Comparison of ENCODE assay signal across 15 cellular contexts in the genomic region with DNA sequence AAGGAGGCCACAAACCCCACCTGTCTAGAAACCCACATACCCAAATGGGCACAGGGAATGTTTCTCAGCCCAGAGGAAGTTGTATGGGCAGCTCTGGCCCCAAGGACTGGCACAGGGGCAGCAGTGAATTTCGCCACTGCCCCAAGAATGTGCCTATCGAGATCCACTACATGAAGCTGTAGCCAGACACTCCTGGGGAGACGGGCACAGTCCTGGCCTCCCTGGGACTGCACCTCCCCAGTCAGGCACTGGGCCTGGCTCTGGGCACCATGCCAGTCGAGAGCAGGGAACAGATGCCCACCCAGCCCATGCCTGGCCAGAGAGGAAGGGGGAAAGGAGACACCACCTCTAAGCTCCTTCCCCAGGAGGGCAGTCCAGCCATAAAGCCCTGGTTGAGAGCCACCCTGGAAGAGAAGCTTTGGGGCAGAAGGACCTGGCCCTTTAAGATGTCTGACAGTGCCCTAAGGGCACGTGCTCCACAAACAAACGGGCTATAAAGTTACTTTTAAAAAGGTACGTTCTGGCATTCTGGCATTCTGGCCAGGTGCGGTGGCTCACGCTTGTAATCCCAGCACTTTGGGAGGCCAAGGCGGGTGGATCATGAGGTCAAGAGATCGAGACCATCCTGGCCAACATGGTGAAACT. TPM values are rescaled to one million over a fixed set of nuclear protein-coding genes. Genes with fewer than 3 reads are reported as not detected.
A peak's percentile ranks its signal among the peaks of the same experiment; 100 is the strongest.
DNase-seq lines count a peak whose midpoint lies in the region; ATAC-seq, FAIRE-seq and TF ChIP-seq lines count a peak whose summit lies in the region.
"Had no signal": no experiment of that assay in that cellular context is flagged by ENCODE, and none has a peak within 500 bp of the region (broad histone marks: within the 10 kb centered on the region; RNA-seq: fewer than 3 reads in every experiment).

No MANE protein-coding gene starts in this region.

- H3K27me3 ChIP-seq in endothelial cell of umbilical vein (ENCODE audit: control insufficient read depth in 2 of 2, insufficient read depth in 2 of 2, low read length in 2 of 2) (no peaks in the 10 kb centered on the region), subcutaneous abdominal adipose tissue (ENCODE audit: control insufficient read depth in 5 of 5, insufficient read depth in 4 of 5, low read length in 5 of 5) (no peaks in the 10 kb centered on the region), GM23338 (ENCODE audit: insufficient read depth) (no peaks in the 10 kb centered on the region)
- H3K27me3 ChIP-seq: BE2C, testis had no signal

- H3K27ac Mint-ChIP-seq in mesothelial cell of epicardium (peak overlapping the region; percentile 64), GM23338 (no peak overlapping the region), natural killer cell (no peak overlapping the region)
- no peak overlapping the region for H3K27ac Mint-ChIP-seq in stimulated activated effector memory CD8-positive, alpha-beta T cell treated with anti-CD3 and anti-CD28 coated beads, Interleukin-12 subunit alpha, Interleukin-12 subunit beta, amount 100 ng/mL, for 72 hours
- H3K27ac Mint-ChIP-seq: activated CD4-positive, alpha-beta memory T cell treated with anti-CD3 and anti-CD28 coated beads, Interleukin-2, amount 10 ng/mL, durations not matched to agents 7 days and 5 days had no signal

- H3K79me2 ChIP-seq in endothelial cell of umbilical vein (ENCODE audit: control insufficient read depth, insufficient read depth, low read length) (no peaks in the 10 kb centered on the region), GM23338 (replicated peaks; ENCODE audit: insufficient read depth) (no peaks in the 10 kb centered on the region)

- H3K9me3 ChIP-seq in endothelial cell of umbilical vein (replicated peaks; ENCODE audit: control insufficient read depth, insufficient read depth, low read length): no peaks in the 10 kb centered on the region
- no peaks in the 10 kb centered on the region for H3K9me3 ChIP-seq in subcutaneous abdominal adipose tissue (ENCODE audit: control insufficient read depth in 5 of 5, low read length in 5 of 5)
- H3K9me3 ChIP-seq: BE2C, testis had no signal

- BruUV-seq in endothelial cell of umbilical vein (replicated peaks; lab: Mats Ljungman, UMichigan): no TSS peak

- no peak for ATAC-seq in stimulated activated effector memory CD8-positive, alpha-beta T cell treated with anti-CD3 and anti-CD28 coated beads, Interleukin-12 subunit alpha, Interleukin-12 subunit beta, amount 100 ng/mL, for 72 hours
- no peak for ATAC-seq in GM23338
- no peak for ATAC-seq in natural killer cell

- no peaks in the 10 kb centered on the region for H3K27me3 Mint-ChIP-seq in mesothelial cell of epicardium (ENCODE audit: low read depth)
- H3K27me3 Mint-ChIP-seq in GM23338 (ENCODE audit: insufficient read depth, low read depth, poor library complexity): peaks cover 9% of the 10 kb centered on the region
- H3K27me3 Mint-ChIP-seq in natural killer cell (ENCODE audit: low read depth in 2 of 2): peaks cover 0 to 4% of the 10 kb centered on the region in 2 donors

- intact Hi-C loops in endothelial cell of umbilical vein (cut with micrococcal nuclease) (loop anchor here (1.0 to 2.0 kb wide), 2 partner anchors 8 to 14 kb away; no protein-coding TSS in a partner anchor), natural killer cell (cut with micrococcal nuclease) (no loop called here)

- no peak for TF ChIP-seq RAD21 in Ishikawa (IDR thresholded peaks at IDR 0.05; ENCODE audit: low read depth)

- no peak for DNase-seq in endothelial cell of umbilical vein (ENCODE audit: low read depth, low spot score)
- no peak for DNase-seq in mesothelial cell of epicardium (ENCODE audit: low spot score in 2 of 2, unreplicated experiment in 2 of 2)
- DNase-seq in NCI-H526 (lab: John Stamatoyannopoulos, UW): no peak
- DNase-seq in stimulated activated effector memory CD8-positive, alpha-beta T cell treated with anti-CD3 and anti-CD28 coated beads, Interleukin-12 subunit alpha, Interleukin-12 subunit beta, amount 100 ng/mL, for 72 hours (ENCODE audit: low spot score in 2 of 2): no peak
- DNase-seq in GM23338 (ENCODE audit: low spot score): no peak
- no peak for DNase-seq in natural killer cell
- DNase-seq: activated CD4-positive, alpha-beta memory T cell treated with anti-CD3 and anti-CD28 coated beads, Interleukin-2, amount 10 ng/mL, durations not matched to agents 7 days and 5 days; activated effector memory CD4-positive, alpha-beta T cell treated with Interleukin-2 at 50 U/mL for 16 hours; BE2C; effector memory CD4-positive, alpha-beta T cell; testis had no signal

- no peaks in the 10 kb centered on the region for H3K9me3 Mint-ChIP-seq in mesothelial cell of epicardium
- no peaks in the 10 kb centered on the region for H3K9me3 Mint-ChIP-seq in stimulated activated effector memory CD8-positive, alpha-beta T cell treated with anti-CD3 and anti-CD28 coated beads, Interleukin-12 subunit alpha, Interleukin-12 subunit beta, amount 100 ng/mL, for 72 hours
- no peaks in the 10 kb centered on the region; the same call in 2 of the 3 replicates for H3K9me3 Mint-ChIP-seq in GM23338
- H3K9me3 Mint-ChIP-seq in natural killer cell: no peaks in the 10 kb centered on the region
- H3K9me3 Mint-ChIP-seq: activated CD4-positive, alpha-beta memory T cell treated with anti-CD3 and anti-CD28 coated beads, Interleukin-2, amount 10 ng/mL, durations not matched to agents 7 days and 5 days; nephron had no signal

- no peak overlapping the region for H3K4me3 ChIP-seq in endothelial cell of umbilical vein (replicated peaks in 1 of 3; ENCODE audit: insufficient read depth in 1 of 3, low read depth in 1 of 3, low read length in 3 of 3)
- H3K4me3 ChIP-seq in subcutaneous abdominal adipose tissue (ENCODE audit: low read depth in 1 of 5, low read length in 5 of 5): peak overlapping the region in 2 of 5 donors; percentile 16 to 23
- H3K4me3 ChIP-seq in GM23338: no peak overlapping the region
- H3K4me3 ChIP-seq: testis had no signal

- dilution Hi-C loops in endothelial cell of umbilical vein (cut with MboI; ENCODE audit: extremely low pct_ligation_motif_present, low sequenced_read_pairs): no loop called here

- H3K36me3 Mint-ChIP-seq in mesothelial cell of epicardium (peaks cover 9% of the 10 kb centered on the region), GM23338 (ENCODE audit: low read depth) (no peaks in the 10 kb centered on the region; the same call in 1 of the 3 replicates), natural killer cell (no peaks in the 10 kb centered on the region)
- H3K36me3 Mint-ChIP-seq in stimulated activated effector memory CD8-positive, alpha-beta T cell treated with anti-CD3 and anti-CD28 coated beads, Interleukin-12 subunit alpha, Interleukin-12 subunit beta, amount 100 ng/mL, for 72 hours: no peaks in the 10 kb centered on the region

- H2AFZ ChIP-seq in endothelial cell of umbilical vein (ENCODE audit: low read depth, low read length) (no peak overlapping the region), GM23338 (no peak overlapping the region)

- no peak for TF ChIP-seq POLR2A in endothelial cell of umbilical vein (IDR thresholded peaks at IDR 0.05; ENCODE audit: low read depth, low read length)

- H3K4me2 ChIP-seq in endothelial cell of umbilical vein (ENCODE audit: insufficient read depth, low read length) (peak overlapping the region; percentile 16), GM23338 (no peak overlapping the region)

- CTCF ChIA-PET in endothelial cell of umbilical vein (lab: Charles Lee): interaction anchor here (0.8 to 2.7 kb wide), 7 partner anchors 9 to 34 kb away, joined by 3 to 17 read pairs (median 4); partner anchors contain the start of gene ADCY6

- peak overlapping the region; percentile 69 for H3K27ac ChIP-seq in endothelial cell of umbilical vein (ENCODE audit: insufficient read depth, low read depth, low read length)
- H3K27ac ChIP-seq in subcutaneous abdominal adipose tissue (ENCODE audit: low read depth, low read length): peak overlapping the region; percentile 63
- H3K27ac ChIP-seq in GM23338 (ENCODE audit: low read depth): no peak overlapping the region

- H3K9ac ChIP-seq in endothelial cell of umbilical vein (replicated peaks; ENCODE audit: extremely low read depth, insufficient read depth, low read length): peak overlapping the region; percentile 27
- peak overlapping the region in 3 of 5 donors; percentile 53 to 72 (median 56) for H3K9ac ChIP-seq in subcutaneous abdominal adipose tissue (ENCODE audit: low read length in 5 of 5)

- TF ChIP-seq EP300 in Ishikawa (IDR thresholded peaks at IDR 0.05; ENCODE audit: borderline replicate concordance): no peak

- H3K9me2 ChIP-seq in GM23338 (ENCODE audit: insufficient read depth): no peaks in the 10 kb centered on the region

- no peak for FAIRE-seq in endothelial cell of umbilical vein (lab: Jason Lieb, UNC)
- FAIRE-seq: GM12892 had no signal

- H3K36me3 ChIP-seq in endothelial cell of umbilical vein (ENCODE audit: control insufficient read depth in 2 of 2, extremely low read depth in 1 of 2, insufficient read depth in 2 of 2, low read length in 2 of 2) (peaks cover 2 to 18% of the 10 kb centered on the region in 2 experiments), subcutaneous abdominal adipose tissue (ENCODE audit: control insufficient read depth in 5 of 5, insufficient read depth in 5 of 5, low read length in 5 of 5) (peaks cover 0 to 46% (median 40%) of the 10 kb centered on the region in 5 donors), GM23338 (ENCODE audit: insufficient read depth) (no peaks in the 10 kb centered on the region)
- H3K36me3 ChIP-seq: BE2C had no signal

- no peaks in the 10 kb centered on the region for H3K9me1 ChIP-seq in endothelial cell of umbilical vein (replicated peaks; ENCODE audit: control insufficient read depth, extremely low read depth, insufficient read depth, low read length)

- H3K4me1 ChIP-seq in endothelial cell of umbilical vein (ENCODE audit: control insufficient read depth, extremely low read depth, insufficient read depth, low read length): peaks cover 16% of the 10 kb centered on the region
- peaks cover 0 to 77% (median 46%) of the 10 kb centered on the region in 5 donors for H3K4me1 ChIP-seq in subcutaneous abdominal adipose tissue (ENCODE audit: control insufficient read depth in 5 of 5, insufficient read depth in 5 of 5, low read length in 5 of 5)
- peaks cover 9% of the 10 kb centered on the region for H3K4me1 ChIP-seq in GM23338 (ENCODE audit: insufficient read depth)
- H3K4me1 ChIP-seq: BE2C had no signal

- H3K4me1 Mint-ChIP-seq in mesothelial cell of epicardium: peaks cover 3% of the 10 kb centered on the region
- no peaks in the 10 kb centered on the region for H3K4me1 Mint-ChIP-seq in stimulated activated effector memory CD8-positive, alpha-beta T cell treated with anti-CD3 and anti-CD28 coated beads, Interleukin-12 subunit alpha, Interleukin-12 subunit beta, amount 100 ng/mL, for 72 hours
- H3K4me1 Mint-ChIP-seq in GM23338: peaks cover 20% of the 10 kb centered on the region
- H3K4me1 Mint-ChIP-seq in natural killer cell: no peaks in the 10 kb centered on the region
- H3K4me1 Mint-ChIP-seq: activated CD4-positive, alpha-beta memory T cell treated with anti-CD3 and anti-CD28 coated beads, Interleukin-2, amount 10 ng/mL, durations not matched to agents 7 days and 5 days had no signal

- H4K20me1 ChIP-seq in endothelial cell of umbilical vein (replicated peaks; ENCODE audit: control insufficient read depth, extremely low read depth, insufficient read depth, low read length) (no peaks in the 10 kb centered on the region), GM23338 (replicated peaks; ENCODE audit: insufficient read depth) (no peaks in the 10 kb centered on the region)

- TF ChIP-seq CTCF in endothelial cell of umbilical vein (IDR thresholded peaks at IDR 0.05; ENCODE audit: extremely low read depth in 1 of 2, insufficient read depth in 1 of 2, low read depth in 1 of 2, low read length in 2 of 2) (no peak), mesothelial cell of epicardium (IDR thresholded peaks at IDR 0.05; ENCODE audit: unreplicated experiment) (no peak), GM23338 (conservative IDR thresholded peaks at IDR 0.05; ENCODE audit: low read depth in 2 of 2) (no peak), natural killer cell (IDR thresholded peaks at IDR 0.05) (no peak)

- H3K4me3 Mint-ChIP-seq in mesothelial cell of epicardium: no peak overlapping the region
- H3K4me3 Mint-ChIP-seq in stimulated activated effector memory CD8-positive, alpha-beta T cell treated with anti-CD3 and anti-CD28 coated beads, Interleukin-12 subunit alpha, Interleukin-12 subunit beta, amount 100 ng/mL, for 72 hours: no peak overlapping the region
- no peak overlapping the region for H3K4me3 Mint-ChIP-seq in GM23338
- H3K4me3 Mint-ChIP-seq in natural killer cell: no peak overlapping the region
- H3K4me3 Mint-ChIP-seq: activated CD4-positive, alpha-beta memory T cell treated with anti-CD3 and anti-CD28 coated beads, Interleukin-2, amount 10 ng/mL, durations not matched to agents 7 days and 5 days; nephron had no signal

- no peaks in the 10 kb centered on the region for H3F3A ChIP-seq in GM23338 (replicated peaks; ENCODE audit: low read depth)

- POLR2A ChIA-PET in endothelial cell of umbilical vein (lab: Charles Lee): interaction anchor here (0.8 kb wide), 1 partner anchor 10 kb away, joined by 3 read pairs; no protein-coding TSS in a partner anchor

RNA-seq across cellular contexts. Expression of gene ADCY6, which starts 8.4 kb away (rescaled TPM):
- total RNA-seq in endothelial cell of umbilical vein (43.3 and 46.2 TPM in 2 replicates), mesothelial cell of epicardium (65.4 to 69.2 TPM (median 66.1 TPM) in 3 replicates), natural killer cell (1 to 10 TPM in 1 of 3 donors, under 1 TPM in 2; 0.20 to 1.1 (median 0.31) TPM)
- polyA plus RNA-seq in endothelial cell of umbilical vein (37.0 and 38.7 TPM in 2 replicates), GM23338 (2016; fragmentation: Nextera tagmentation; extraction: Ambion mirVana) (1.0 and 1.3 TPM in 2 replicates)
- polyA plus RNA-seq in endothelial cell of umbilical vein (2011; cell fraction: cytosol; rRNA removed): 21.6 and 23.9 TPM in 2 replicates
- polyA plus RNA-seq in endothelial cell of umbilical vein (2011; cell fraction: nucleus; rRNA removed): 130 and 157 TPM in 2 replicates
- polyA plus RNA-seq in endothelial cell of umbilical vein (2012): 24.1 and 39.1 TPM in 2 replicates
- polyA minus RNA-seq in endothelial cell of umbilical vein: 68.8 and 77.8 TPM in 2 replicates
- polyA minus RNA-seq in endothelial cell of umbilical vein (2011; cell fraction: cytosol; rRNA and poly(A)+ RNA removed): 35.4 TPM
- polyA minus RNA-seq in endothelial cell of umbilical vein (2011; cell fraction: nucleus; rRNA and poly(A)+ RNA removed): 36.8 and 52.4 TPM in 2 replicates
- 11.8 and 16.5 TPM in 2 replicates for total RNA-seq in GM23338 (2014; rRNA removed; shearing (Covaris generic))

RNA-seq across cellular contexts. Expression of gene CACNB3, which starts 37.8 kb away (rescaled TPM):
- total RNA-seq in endothelial cell of umbilical vein (61.8 and 64.2 TPM in 2 replicates), mesothelial cell of epicardium (107 to 114 TPM (median 113 TPM) in 3 replicates), natural killer cell (10 to 100 TPM in 2 of 3 donors, 1 to 10 TPM in 1; 7.2 to 12.4 (median 12.2) TPM)
- polyA plus RNA-seq in endothelial cell of umbilical vein (37.4 and 46.1 TPM in 2 replicates), GM23338 (2016; fragmentation: Nextera tagmentation; extraction: Ambion mirVana) (6.2 and 6.3 TPM in 2 replicates)
- polyA plus RNA-seq in endothelial cell of umbilical vein (2011; cell fraction: cytosol; rRNA removed): 30.0 and 36.5 TPM in 2 replicates
- polyA plus RNA-seq in endothelial cell of umbilical vein (2011; cell fraction: nucleus; rRNA removed): 156 and 189 TPM in 2 replicates
- polyA plus RNA-seq in endothelial cell of umbilical vein (2012): 66.0 and 66.8 TPM in 2 replicates
- polyA minus RNA-seq in endothelial cell of umbilical vein: 37.7 and 48.5 TPM in 2 replicates
- 5.2 TPM for polyA minus RNA-seq in endothelial cell of umbilical vein (2011; cell fraction: cytosol; rRNA and poly(A)+ RNA removed)
- polyA minus RNA-seq in endothelial cell of umbilical vein (2011; cell fraction: nucleus; rRNA and poly(A)+ RNA removed): 32.0 and 33.8 TPM in 2 replicates
- total RNA-seq in GM23338 (2014; rRNA removed; shearing (Covaris generic)): 3.4 and 4.1 TPM in 2 replicates
